10 cellular contexts compared by ENCODE assay signal in the genomic region with DNA sequence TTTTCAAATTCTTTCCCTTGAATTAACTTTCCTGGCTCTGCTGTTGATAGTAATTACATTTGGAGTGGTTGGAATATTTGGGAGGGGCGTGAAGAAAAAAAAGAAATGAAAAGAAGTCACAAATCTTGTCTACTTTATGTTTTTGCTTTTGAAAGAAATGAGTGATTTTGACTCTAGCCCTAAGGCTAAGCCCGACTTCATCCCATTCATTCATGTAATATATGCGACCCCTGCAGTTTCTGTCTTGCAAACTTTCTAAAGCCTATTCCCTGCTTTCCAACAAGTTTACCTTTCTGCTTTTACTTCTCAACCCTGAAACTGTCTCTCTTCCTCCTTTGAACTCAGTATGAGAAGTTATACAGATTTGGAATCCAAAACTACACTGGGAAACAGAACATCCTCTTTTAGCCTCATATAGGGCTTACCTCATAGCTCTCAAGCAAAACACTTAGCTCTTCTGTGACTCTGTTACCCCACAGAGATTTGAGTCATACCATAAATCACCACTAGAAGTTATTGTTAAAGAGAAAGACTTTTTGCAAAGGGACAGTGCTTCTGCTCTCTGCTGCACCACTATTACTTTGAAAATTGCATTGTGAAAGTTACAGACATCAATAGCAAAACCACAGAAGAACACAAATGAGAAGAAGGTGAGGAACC. TPM values are rescaled to one million over a fixed set of nuclear protein-coding genes. Genes with fewer than 3 reads are reported as not detected.
DNase-seq lines count a peak whose midpoint lies in the region; ATAC-seq and TF ChIP-seq lines count a peak whose summit lies in the region.
"Had no signal": no experiment of that assay in that cellular context is flagged by ENCODE, and none has a peak within 500 bp of the region (broad histone marks: within the 10 kb centered on the region; RNA-seq: fewer than 3 reads in every experiment).

No MANE protein-coding gene starts in this region.

- H3K27ac ChIP-seq in PC-3 (ENCODE audit: low read length) (no peak overlapping the region), right atrium auricular region (no peak overlapping the region)
- H3K27ac ChIP-seq: brain microvascular endothelial cell had no signal

- H3F3A ChIP-seq in PC-3 (ENCODE audit: low read length, unreplicated experiment): no peaks in the 10 kb centered on the region

- CTCF ChIA-PET in PC-3 (lab: Charles Lee): no interaction called here

- intact Hi-C loops in activated T-helper 1 cell treated with anti-CD3 and anti-CD28 coated beads, Interleukin-12 subunit alpha, Interleukin-12 subunit beta, Interleukin-2, Interleukin-4 antibody, amounts not matched to agents 30 ng/mL and 10 ng/mL and 1 ng/mL, durations not matched to agents 14 hours and 24 hours and 36 hours (cut with micrococcal nuclease): loop anchor here (5.0 kb wide), 1 partner anchor 65 kb away; no protein-coding TSS in a partner anchor
- intact Hi-C loops in PC-3 (cut with micrococcal nuclease) (no loop called here), left ventricle myocardium superior (cut with micrococcal nuclease) (no loop called here)

- peaks cover 46% of the 10 kb centered on the region for H3K4me1 Mint-ChIP-seq in activated T-helper 1 cell treated with anti-CD3 and anti-CD28 coated beads, Interleukin-12 subunit alpha, Interleukin-12 subunit beta, Interleukin-2, Interleukin-4 antibody, amounts not matched to agents 30 ng/mL and 10 ng/mL and 1 ng/mL, durations not matched to agents 14 hours and 24 hours and 36 hours (ENCODE audit: low read depth)

- H3K36me3 Mint-ChIP-seq in activated T-helper 1 cell treated with anti-CD3 and anti-CD28 coated beads, Interleukin-12 subunit alpha, Interleukin-12 subunit beta, Interleukin-2, Interleukin-4 antibody, amounts not matched to agents 30 ng/mL and 10 ng/mL and 1 ng/mL, durations not matched to agents 14 hours and 24 hours and 36 hours (ENCODE audit: low read depth): peaks cover 7% of the 10 kb centered on the region

- H3K4me1 ChIP-seq in PC-3 (ENCODE audit: insufficient read depth, low read length) (no peaks in the 10 kb centered on the region), right atrium auricular region (peaks cover 0 to 7% of the 10 kb centered on the region in 2 donors)

- H3K27me3 ChIP-seq in PC-3 (ENCODE audit: low read length) (peaks cover 4% of the 10 kb centered on the region; the same call in 1 of the 2 replicates), right atrium auricular region (no peaks in the 10 kb centered on the region)
- H3K27me3 ChIP-seq: brain microvascular endothelial cell had no signal

- ATAC-seq in HG02870 (IDR thresholded peaks at IDR 0.05; ENCODE audit: unreplicated experiment) (peak; percentile 69), PC-3 (no peak), left ventricle myocardium superior (no peak)

- H3K9me3 Mint-ChIP-seq in activated T-helper 1 cell treated with anti-CD3 and anti-CD28 coated beads, Interleukin-12 subunit alpha, Interleukin-12 subunit beta, Interleukin-2, Interleukin-4 antibody, amounts not matched to agents 30 ng/mL and 10 ng/mL and 1 ng/mL, durations not matched to agents 14 hours and 24 hours and 36 hours: peaks cover 13% of the 10 kb centered on the region

- peak overlapping the region; percentile 13 for H3K27ac Mint-ChIP-seq in activated T-helper 1 cell treated with anti-CD3 and anti-CD28 coated beads, Interleukin-12 subunit alpha, Interleukin-12 subunit beta, Interleukin-2, Interleukin-4 antibody, amounts not matched to agents 30 ng/mL and 10 ng/mL and 1 ng/mL, durations not matched to agents 14 hours and 24 hours and 36 hours

- H3K9ac ChIP-seq in PC-3 (ENCODE audit: low read length): no peak overlapping the region

- DNase-seq in EH (ENCODE audit: low read depth) (peak; percentile 53), left kidney (ENCODE audit: low read depth, low spot score) (peak; percentile 10), putamen (ENCODE audit: low spot score) (no peak), PC-3 (no peak), left ventricle myocardium superior (no peak), right atrium auricular region (ENCODE audit: low spot score) (no peak)
- no peak for DNase-seq in activated T-helper 1 cell treated with anti-CD3 and anti-CD28 coated beads, Interleukin-12 subunit alpha, Interleukin-12 subunit beta, Interleukin-2, Interleukin-4 antibody, amounts not matched to agents 30 ng/mL and 10 ng/mL and 1 ng/mL, durations not matched to agents 14 hours and 24 hours and 36 hours (ENCODE audit: low spot score)
- DNase-seq: brain microvascular endothelial cell, NCI-H1105 treated with DMSO at 0.1 percent for 48 hours had no signal

- POLR2A ChIA-PET in PC-3 (lab: Charles Lee; ENCODE audit: unreplicated experiment): no interaction called here

- H3K4me3 ChIP-seq in PC-3 (ENCODE audit: low read length) (no peak overlapping the region), right atrium auricular region (no peak overlapping the region)

- H3K9me3 ChIP-seq in PC-3 (ENCODE audit: low read length) (no peaks in the 10 kb centered on the region), right atrium auricular region (no peaks in the 10 kb centered on the region)

- TF ChIP-seq CTCF in PC-3 (conservative IDR thresholded peaks at IDR 0.05; ENCODE audit: low read depth, low read length) (no peak), right atrium auricular region (IDR thresholded peaks at IDR 0.05) (no peak)

- H2AFZ ChIP-seq in PC-3 (ENCODE audit: low read length): no peak overlapping the region

- H3K9me2 ChIP-seq in PC-3 (replicated peaks; ENCODE audit: low read length): no peaks in the 10 kb centered on the region

- no TSS peak for BruUV-seq in PC-3 (replicated peaks; lab: Mats Ljungman, UMichigan)

- H3K79me2 ChIP-seq in PC-3 (ENCODE audit: low read length): no peaks in the 10 kb centered on the region

- H3K4me3 Mint-ChIP-seq in activated T-helper 1 cell treated with anti-CD3 and anti-CD28 coated beads, Interleukin-12 subunit alpha, Interleukin-12 subunit beta, Interleukin-2, Interleukin-4 antibody, amounts not matched to agents 30 ng/mL and 10 ng/mL and 1 ng/mL, durations not matched to agents 14 hours and 24 hours and 36 hours: no peak overlapping the region

- peaks cover 10% of the 10 kb centered on the region for H3K27me3 Mint-ChIP-seq in activated T-helper 1 cell treated with anti-CD3 and anti-CD28 coated beads, Interleukin-12 subunit alpha, Interleukin-12 subunit beta, Interleukin-2, Interleukin-4 antibody, amounts not matched to agents 30 ng/mL and 10 ng/mL and 1 ng/mL, durations not matched to agents 14 hours and 24 hours and 36 hours (ENCODE audit: insufficient read depth)

- H3K36me3 ChIP-seq in PC-3 (ENCODE audit: low read depth, low read length) (no peaks in the 10 kb centered on the region), right atrium auricular region (no peaks in the 10 kb centered on the region)
- H3K36me3 ChIP-seq: brain microvascular endothelial cell had no signal

- no peaks in the 10 kb centered on the region for H4K20me1 ChIP-seq in PC-3 (ENCODE audit: low read length)

- no peak overlapping the region for H3K4me2 ChIP-seq in PC-3 (ENCODE audit: low read length)

RNA-seq across cellular contexts. Expression of gene CFAP95, which starts 1.6 kb away (rescaled TPM):
- not detected in 2 replicates for total RNA-seq in activated T-helper 1 cell treated with anti-CD3 and anti-CD28 coated beads, Interleukin-12 subunit alpha, Interleukin-12 subunit beta, Interleukin-2, Interleukin-4 antibody, amounts not matched to agents 30 ng/mL and 10 ng/mL and 1 ng/mL, durations not matched to agents 14 hours and 24 hours and 36 hours
- not detected in 2 replicates for total RNA-seq in PC-3 (2014; rRNA removed)
- not detected for total RNA-seq in left ventricle myocardium superior
- total RNA-seq in right atrium auricular region: not detected

Comparison
In these comparisons a context has a peak if more than half of its experiments do, and no peak if none do; other contexts are left out.
1. DNase-seq: peak in EH (single experiment) and left kidney (single experiment); none in activated T-helper 1 cell treated with anti-CD3 and anti-CD28 coated beads, Interleukin-12 subunit alpha, Interleukin-12 subunit beta, Interleukin-2, Interleukin-4 antibody, amounts not matched to agents 30 ng/mL and 10 ng/mL and 1 ng/mL, durations not matched to agents 14 hours and 24 hours and 36 hours (single experiment), putamen (single experiment), PC-3 (single experiment), left ventricle myocardium superior (single experiment) and right atrium auricular region (single experiment).